ENCODE assay signal across 8 cellular contexts in the genomic region with DNA sequence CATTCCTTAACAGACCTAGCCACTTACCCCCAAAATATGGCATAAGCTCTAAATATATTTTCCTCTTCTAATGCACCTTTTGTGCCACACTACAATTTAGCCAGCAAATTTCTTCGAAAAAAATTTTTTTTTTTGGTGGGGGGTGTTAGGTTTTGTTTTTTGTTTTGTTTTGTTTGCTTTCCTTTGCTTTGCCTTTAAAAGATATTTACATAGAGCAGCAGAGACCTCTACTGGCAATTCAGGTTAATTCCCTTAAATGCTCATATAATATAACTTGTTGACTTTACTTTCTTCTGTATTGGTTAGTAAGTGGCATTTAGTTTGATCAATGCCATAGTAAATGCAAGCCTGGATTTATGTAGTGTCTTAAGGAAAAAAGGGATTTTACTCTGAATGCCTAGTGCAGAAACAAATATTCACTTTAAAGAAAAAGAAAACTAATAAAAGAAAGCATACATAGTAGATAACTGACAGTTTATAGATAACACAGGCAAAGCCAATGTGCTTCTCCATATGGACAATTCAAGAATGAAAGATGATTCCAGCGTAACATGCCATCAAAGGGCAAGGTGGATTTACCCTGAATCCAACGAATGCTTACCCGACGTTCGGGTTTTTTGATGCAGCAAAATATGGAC.
DNase-seq lines count a peak whose midpoint lies in the region; ATAC-seq and TF ChIP-seq lines count a peak whose summit lies in the region.

No MANE protein-coding gene starts in this region.

- no peak overlapping the region for H3K4me3 Mint-ChIP-seq in activated CD4-positive, alpha-beta T cell treated with anti-CD3 and anti-CD28 coated beads, Interleukin-2, amount 10 ng/mL, durations not matched to agents 24 days and 14 days

- peak; percentile 57 for ATAC-seq in HG03354 (IDR thresholded peaks at IDR 0.05; ENCODE audit: poor library complexity, severe bottlenecking, unreplicated experiment)
- peak; percentile 57 to 70 (median 60) for ATAC-seq in right lobe of liver

- DNase-seq in COLO829 (ENCODE audit: low spot score) (peak; percentile 31), astrocyte of the hippocampus (ENCODE audit: low read depth, low spot score) (peak; percentile 33), right lobe of liver (no peak), SKM-1 (lab: John Stamatoyannopoulos, UW; ENCODE audit: unreplicated experiment) (no peak), D341Med (ENCODE audit: low spot score) (no peak), NCI-H2171 (lab: John Stamatoyannopoulos, UW) (no peak)
- no peak for DNase-seq in activated CD4-positive, alpha-beta T cell treated with anti-CD3 and anti-CD28 coated beads, Interleukin-2, amount 10 ng/mL, durations not matched to agents 24 days and 14 days

- TF ChIP-seq POLR2A in right lobe of liver (IDR thresholded peaks at IDR 0.05), result no peak

- H3K4me1 Mint-ChIP-seq in activated CD4-positive, alpha-beta T cell treated with anti-CD3 and anti-CD28 coated beads, Interleukin-2, amount 10 ng/mL, durations not matched to agents 24 days and 14 days, result peaks cover 1% of the 10 kb centered on the region

- WGBS in right lobe of liver (ENCODE audit: insufficient coverage, low coverage, low lambda C conversion rate, missing lambda C conversion rate), result 48% methylated on average over 6 of the region's 6 CpGs

- no peaks in the 10 kb centered on the region for H3K36me3 Mint-ChIP-seq in activated CD4-positive, alpha-beta T cell treated with anti-CD3 and anti-CD28 coated beads, Interleukin-2, amount 10 ng/mL, durations not matched to agents 24 days and 14 days (ENCODE audit: low read depth)

- H3K4me1 ChIP-seq in right lobe of liver, result no peaks in the 10 kb centered on the region

- peaks cover 0 to 11% of the 10 kb centered on the region in 2 donors for H3K27me3 ChIP-seq in right lobe of liver

- no peak overlapping the region for H3K27ac ChIP-seq in right lobe of liver

- H3K4me3 ChIP-seq in right lobe of liver, result no peak overlapping the region

- H3K9me3 Mint-ChIP-seq in activated CD4-positive, alpha-beta T cell treated with anti-CD3 and anti-CD28 coated beads, Interleukin-2, amount 10 ng/mL, durations not matched to agents 24 days and 14 days, result no peaks in the 10 kb centered on the region

- H3K9me3 ChIP-seq in right lobe of liver, result no peaks in the 10 kb centered on the region

- H3K36me3 ChIP-seq in right lobe of liver, result no peaks in the 10 kb centered on the region

- intact Hi-C loops in right lobe of liver (cut with DNase I), result no loop called here
- intact Hi-C loops in activated CD4-positive, alpha-beta T cell treated with anti-CD3 and anti-CD28 coated beads, Interleukin-2, amount 10 ng/mL, durations not matched to agents 24 days and 14 days (cut with micrococcal nuclease), result loop anchor here (10.0 kb wide), 2 partner anchors 310 to 1260 kb away; no protein-coding TSS in a partner anchor

- H3K27me3 Mint-ChIP-seq in activated CD4-positive, alpha-beta T cell treated with anti-CD3 and anti-CD28 coated beads, Interleukin-2, amount 10 ng/mL, durations not matched to agents 24 days and 14 days, result peaks cover 10% of the 10 kb centered on the region

- peak; percentile 50 to 53 (median 52) for TF ChIP-seq CTCF in right lobe of liver (IDR thresholded peaks at IDR 0.05)

- H3K27ac Mint-ChIP-seq in activated CD4-positive, alpha-beta T cell treated with anti-CD3 and anti-CD28 coated beads, Interleukin-2, amount 10 ng/mL, durations not matched to agents 24 days and 14 days, result no peak overlapping the region

Comparison
In these comparisons a context has a peak if more than half of its experiments do, and no peak if none do; other contexts are left out.
1. DNase-seq: peak in COLO829 (single experiment) and astrocyte of the hippocampus (single experiment); none in right lobe of liver (0 of 3), SKM-1 (single experiment), activated CD4-positive, alpha-beta T cell treated with anti-CD3 and anti-CD28 coated beads, Interleukin-2, amount 10 ng/mL, durations not matched to agents 24 days and 14 days (single experiment), D341Med (single experiment) and NCI-H2171 (single experiment).